Comparison of ENCODE assay signal across 1 cellular context in the genomic region with DNA sequence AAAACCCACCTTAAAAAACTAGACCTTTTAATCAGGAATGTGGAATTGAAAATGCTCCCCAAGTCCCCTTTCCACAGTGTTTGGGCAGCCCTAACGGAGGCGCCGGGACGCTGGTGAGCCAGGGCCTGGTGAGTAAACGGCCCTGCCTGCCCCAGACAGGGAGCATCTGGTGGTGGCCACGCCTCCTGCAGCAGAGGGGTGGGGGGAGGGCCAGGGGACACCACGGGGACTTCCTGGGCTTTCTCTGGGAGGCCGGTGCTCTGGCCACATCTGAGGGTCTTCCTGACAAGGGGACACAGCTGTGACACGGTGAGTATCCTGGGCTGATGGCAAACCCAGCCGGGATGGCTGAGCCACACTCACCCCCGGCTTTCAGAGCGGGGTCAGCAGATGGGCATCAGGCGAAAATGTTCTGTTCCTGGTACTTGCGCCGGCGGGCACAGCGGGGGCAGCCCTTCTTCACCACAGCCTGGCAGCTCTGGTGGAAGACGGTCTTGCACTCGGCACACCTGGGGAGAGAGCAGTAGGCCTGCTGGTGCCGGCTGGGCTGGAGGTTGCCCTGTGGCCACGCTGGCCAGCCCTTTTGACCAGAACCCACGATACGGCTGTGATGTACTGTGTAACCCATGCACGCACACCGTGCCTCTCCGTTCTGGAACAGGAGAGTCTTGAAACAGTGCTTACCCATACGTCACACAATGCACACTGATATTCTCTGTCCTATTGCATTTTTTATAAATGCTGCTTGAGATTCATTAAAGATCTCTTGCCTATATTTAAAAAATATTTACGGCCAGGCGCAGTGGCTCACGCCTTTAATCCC.
TF ChIP-seq lines count a peak whose summit lies in the region.

No MANE protein-coding gene starts in this region.

TF ChIP-seq in IMR-90, 13 proteins besides CTCF, POLR2A, EP300 and RAD21:
- TF ChIP-seq MAFK (IDR thresholded peaks at IDR 0.05; ENCODE audit: low read depth, low read length) (no peak), RCOR1 (IDR thresholded peaks at IDR 0.05; ENCODE audit: insufficient replicate concordance, low read length) (no peak), CHD1 (IDR thresholded peaks at IDR 0.05; ENCODE audit: low read depth, low read length) (no peak)
